ENCODE assay signal across 9 cellular contexts in genomic region chr7:130966246-130967009, GRCh38.
DNase-seq lines count a peak whose midpoint lies in the region; ATAC-seq and TF ChIP-seq lines count a peak whose summit lies in the region.
"Had no signal": no experiment of that assay in that cellular context is flagged by ENCODE, and none has a peak within 500 bp of the region (broad histone marks: within the 10 kb centered on the region; RNA-seq: fewer than 3 reads in every experiment).

No MANE protein-coding gene starts in this region.

- H3K36me3 ChIP-seq in colonic mucosa = no peaks in the 10 kb centered on the region

- no peak for TF ChIP-seq CTCF in foreskin fibroblast (IDR thresholded peaks at IDR 0.05; ENCODE audit: low read depth, low read length)
- no peak for TF ChIP-seq CTCF in colonic mucosa (IDR thresholded peaks at IDR 0.05)

- peak; percentile 36 for ATAC-seq in GM21390 (IDR thresholded peaks at IDR 0.05; ENCODE audit: unreplicated experiment)

- H3K9me3 ChIP-seq in colonic mucosa = no peaks in the 10 kb centered on the region

- no peaks in the 10 kb centered on the region for H3K4me1 ChIP-seq in colonic mucosa

- H3K27ac ChIP-seq in colonic mucosa = no peak overlapping the region

- H3K9ac ChIP-seq in colonic mucosa (ENCODE audit: low read depth in 2 of 2, low read length in 2 of 2) = no peak overlapping the region

- DNase-seq in GM03348 (ENCODE audit: low spot score) (peak; percentile 40), MV-4-11 (lab: John Stamatoyannopoulos, UW) (peak; percentile 73), foreskin fibroblast (peak; percentile 41 to 65), amygdala (lab: John Stamatoyannopoulos, UW) (no peak), colonic mucosa (no peak), head of caudate nucleus (no peak), RPMI8226 (no peak)
- DNase-seq: DMS 273 treated with DMSO at 0.1 percent for 48 hours had no signal

- H3K27me3 ChIP-seq in colonic mucosa = no peaks in the 10 kb centered on the region

- H3K4me3 ChIP-seq in foreskin fibroblast (ENCODE audit: low read depth in 1 of 2, low read length in 2 of 2) (no peak overlapping the region), colonic mucosa (no peak overlapping the region)

- intact Hi-C loops in colonic mucosa (cut with DNase I) (no loop called here), head of caudate nucleus (cut with DNase I) (no loop called here)

Comparison
In these comparisons a context has a peak if more than half of its experiments do, and no peak if none do; other contexts are left out.
1. DNase-seq: peak in GM03348 (single experiment), MV-4-11 (single experiment) and foreskin fibroblast (2 of 2); none in amygdala (0 of 56), colonic mucosa (single experiment), head of caudate nucleus (0 of 42) and RPMI8226 (single experiment).